Comparison of ENCODE assay signal across 1 cellular context in genomic region chr2:48420512-48421197, GRCh38.
TF ChIP-seq lines count a peak whose summit lies in the region.

No MANE protein-coding gene starts in this region.

TF ChIP-seq in HepG2, 621 proteins besides CTCF, POLR2A, EP300 and RAD21 (continued from another document and continues in another):
- TF ChIP-seq ZBTB20 (CRISPR knock-in tag; IDR thresholded peaks at IDR 0.05; ENCODE audit: borderline replicate concordance, low read depth): no peak
- peak; percentile 54; the same call in 1 of the 2 replicates for TF ChIP-seq MIER3 (CRISPR knock-in tag; IDR thresholded peaks at IDR 0.05; ENCODE audit: borderline replicate concordance)
- peak; percentile 38; the same call in 1 of the 2 replicates for TF ChIP-seq GATAD1 (CRISPR knock-in tag; IDR thresholded peaks at IDR 0.05)
- TF ChIP-seq ZNF18 (CRISPR knock-in tag; IDR thresholded peaks at IDR 0.05; ENCODE audit: insufficient replicate concordance): no peak
- no peak for TF ChIP-seq SOX6 (IDR thresholded peaks at IDR 0.05)
- peak; percentile 65 for TF ChIP-seq SOX6 (CRISPR knock-in tag; IDR thresholded peaks at IDR 0.05)
- TF ChIP-seq ELF3 (CRISPR knock-in tag; IDR thresholded peaks at IDR 0.05): peak; percentile 84
- 0 out of 2 replicates have a peak, but pooled peaks have one; percentile 25 for TF ChIP-seq ZNF24 (IDR thresholded peaks at IDR 0.05)
- TF ChIP-seq IKZF4 (CRISPR knock-in tag; IDR thresholded peaks at IDR 0.05; ENCODE audit: borderline replicate concordance, low read depth, not compliant biosample characterization): no peak
- no peak for TF ChIP-seq SP2 (CRISPR knock-in tag; IDR thresholded peaks at IDR 0.05)
- peak; percentile 67; the same call in 1 of the 2 replicates for TF ChIP-seq ZNF124 (CRISPR knock-in tag; IDR thresholded peaks at IDR 0.05)
- TF ChIP-seq MIER2 (CRISPR knock-in tag; IDR thresholded peaks at IDR 0.05): peak; percentile 72; the same call in 1 of the 2 replicates
- TF ChIP-seq NRL (CRISPR knock-in tag; IDR thresholded peaks at IDR 0.05; ENCODE audit: borderline replicate concordance): no peak
- no peak for TF ChIP-seq HNRNPL (IDR thresholded peaks at IDR 0.05; ENCODE audit: low read depth, low read length)
- no peak for TF ChIP-seq NFE2 (CRISPR knock-in tag; IDR thresholded peaks at IDR 0.05)
- TF ChIP-seq TARDBP (CRISPR knock-in tag; IDR thresholded peaks at IDR 0.05): 0 out of 2 replicates have a peak, but pooled peaks have one; percentile 53
- TF ChIP-seq HDAC1 (CRISPR knock-in tag; IDR thresholded peaks at IDR 0.05): peak; percentile 48; the same call in 1 of the 2 replicates
- 0 out of 2 replicates have a peak, but pooled peaks have one; percentile 59 for TF ChIP-seq ZNF556 (CRISPR knock-in tag; IDR thresholded peaks at IDR 0.05; ENCODE audit: borderline replicate concordance)
- 0 out of 2 replicates have a peak, but pooled peaks have one; percentile 28 for TF ChIP-seq BCL6 (CRISPR knock-in tag; IDR thresholded peaks at IDR 0.05)
- TF ChIP-seq NONO (IDR thresholded peaks at IDR 0.05): no peak
- peak; percentile 46; the same call in 1 of the 2 replicates for TF ChIP-seq NONO (CRISPR knock-in tag; conservative IDR thresholded peaks at IDR 0.05)
- no peak for TF ChIP-seq GABPA (IDR thresholded peaks at IDR 0.05; ENCODE audit: low read depth, low read length)
- TF ChIP-seq GABPA (CRISPR knock-in tag; IDR thresholded peaks at IDR 0.05; ENCODE audit: low read depth): 0 out of 2 replicates have a peak, but pooled peaks have one; percentile 33
- peak; percentile 72; the same call in 1 of the 2 replicates for TF ChIP-seq TSC22D2 (CRISPR knock-in tag; IDR thresholded peaks at IDR 0.05; ENCODE audit: borderline replicate concordance)
- TF ChIP-seq SMAD1 (CRISPR knock-in tag; IDR thresholded peaks at IDR 0.05; ENCODE audit: borderline replicate concordance, low read depth): peak; percentile 93; the same call in 1 of the 2 replicates
- peak; percentile 49; the same call in 1 of the 2 replicates for TF ChIP-seq ZBTB38 (CRISPR knock-in tag; IDR thresholded peaks at IDR 0.05)
- peak; percentile 72; the same call in 1 of the 2 replicates for TF ChIP-seq RCOR2 (CRISPR knock-in tag; IDR thresholded peaks at IDR 0.05)
- peak; percentile 83; the same call in 1 of the 2 replicates for TF ChIP-seq SMAD3 (CRISPR knock-in tag; IDR thresholded peaks at IDR 0.05)
- 0 out of 2 replicates have a peak, but pooled peaks have one; percentile 39 for TF ChIP-seq SNAPC2 (CRISPR knock-in tag; IDR thresholded peaks at IDR 0.05)
- TF ChIP-seq ZNF616 (CRISPR knock-in tag; IDR thresholded peaks at IDR 0.05; ENCODE audit: low read depth): 0 out of 2 replicates have a peak, but pooled peaks have one; percentile 27
- 0 out of 2 replicates have a peak, but pooled peaks have one; percentile 31 for TF ChIP-seq NFKBIZ (CRISPR knock-in tag; IDR thresholded peaks at IDR 0.05)
- TF ChIP-seq, protein P1, sequence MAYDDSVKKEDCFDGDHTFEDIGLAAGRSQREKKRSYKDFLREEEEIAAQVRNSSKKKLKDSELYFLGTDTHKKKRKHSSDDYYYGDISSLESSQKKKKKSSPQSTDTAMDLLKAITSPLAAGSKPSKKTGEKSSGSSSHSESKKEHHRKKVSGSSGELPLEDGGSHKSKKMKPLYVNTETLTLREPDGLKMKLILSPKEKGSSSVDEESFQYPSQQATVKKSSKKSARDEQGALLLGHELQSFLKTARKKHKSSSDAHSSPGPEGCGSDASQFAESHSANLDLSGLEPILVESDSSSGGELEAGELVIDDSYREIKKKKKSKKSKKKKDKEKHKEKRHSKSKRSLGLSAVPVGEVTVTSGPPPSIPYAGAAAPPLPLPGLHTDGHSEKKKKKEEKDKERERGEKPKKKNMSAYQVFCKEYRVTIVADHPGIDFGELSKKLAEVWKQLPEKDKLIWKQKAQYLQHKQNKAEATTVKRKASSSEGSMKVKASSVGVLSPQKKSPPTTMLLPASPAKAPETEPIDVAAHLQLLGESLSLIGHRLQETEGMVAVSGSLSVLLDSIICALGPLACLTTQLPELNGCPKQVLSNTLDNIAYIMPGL (CRISPR knock-in tag; IDR thresholded peaks at IDR 0.05; ENCODE audit: borderline replicate concordance in 1 of 2, low read depth in 1 of 2): peak; percentile 89 to 93; a peak in 3 of 4 replicates
- TF ChIP-seq, protein P2, sequence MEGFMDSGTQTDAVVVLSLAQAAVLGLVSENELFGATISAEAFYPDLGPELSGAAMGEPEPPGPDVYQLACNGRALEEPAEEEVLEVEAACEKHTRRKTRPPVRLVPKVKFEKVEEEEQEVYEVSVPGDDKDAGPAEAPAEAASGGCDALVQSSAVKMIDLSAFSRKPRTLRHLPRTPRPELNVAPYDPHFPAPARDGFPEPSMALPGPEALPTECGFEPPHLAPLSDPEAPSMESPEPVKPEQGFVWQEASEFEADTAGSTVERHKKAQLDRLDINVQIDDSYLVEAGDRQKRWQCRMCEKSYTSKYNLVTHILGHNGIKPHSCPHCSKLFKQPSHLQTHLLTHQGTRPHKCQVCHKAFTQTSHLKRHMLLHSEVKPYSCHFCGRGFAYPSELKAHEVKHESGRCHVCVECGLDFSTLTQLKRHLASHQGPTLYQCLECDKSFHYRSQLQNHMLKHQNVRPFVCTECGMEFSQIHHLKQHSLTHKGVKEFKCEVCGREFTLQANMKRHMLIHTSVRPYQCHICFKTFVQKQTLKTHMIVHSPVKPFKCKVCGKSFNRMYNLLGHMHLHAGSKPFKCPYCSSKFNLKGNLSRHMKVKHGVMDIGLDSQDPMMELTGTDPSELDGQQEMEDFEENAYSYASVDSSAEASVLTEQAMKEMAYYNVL (CRISPR knock-in tag; IDR thresholded peaks at IDR 0.05; ENCODE audit: borderline replicate concordance): no peak; the same call in 1 of the 2 replicates
- TF ChIP-seq SOX5 (CRISPR knock-in tag; IDR thresholded peaks at IDR 0.05; ENCODE audit: borderline replicate concordance): peak; percentile 65; the same call in 1 of the 2 replicates
- TF ChIP-seq BORCS8-MEF2B (CRISPR knock-in tag; IDR thresholded peaks at IDR 0.05): peak; percentile 89
- TF ChIP-seq KLF9 (CRISPR knock-in tag; IDR thresholded peaks at IDR 0.05; ENCODE audit: low read depth): 0 out of 2 replicates have a peak, but pooled peaks have one; percentile 58
- no peak for TF ChIP-seq ZNF318 (CRISPR knock-in tag; IDR thresholded peaks at IDR 0.05)
- peak; percentile 100 for TF ChIP-seq STAG1 (CRISPR knock-in tag; IDR thresholded peaks at IDR 0.05)
- TF ChIP-seq, protein P3, sequence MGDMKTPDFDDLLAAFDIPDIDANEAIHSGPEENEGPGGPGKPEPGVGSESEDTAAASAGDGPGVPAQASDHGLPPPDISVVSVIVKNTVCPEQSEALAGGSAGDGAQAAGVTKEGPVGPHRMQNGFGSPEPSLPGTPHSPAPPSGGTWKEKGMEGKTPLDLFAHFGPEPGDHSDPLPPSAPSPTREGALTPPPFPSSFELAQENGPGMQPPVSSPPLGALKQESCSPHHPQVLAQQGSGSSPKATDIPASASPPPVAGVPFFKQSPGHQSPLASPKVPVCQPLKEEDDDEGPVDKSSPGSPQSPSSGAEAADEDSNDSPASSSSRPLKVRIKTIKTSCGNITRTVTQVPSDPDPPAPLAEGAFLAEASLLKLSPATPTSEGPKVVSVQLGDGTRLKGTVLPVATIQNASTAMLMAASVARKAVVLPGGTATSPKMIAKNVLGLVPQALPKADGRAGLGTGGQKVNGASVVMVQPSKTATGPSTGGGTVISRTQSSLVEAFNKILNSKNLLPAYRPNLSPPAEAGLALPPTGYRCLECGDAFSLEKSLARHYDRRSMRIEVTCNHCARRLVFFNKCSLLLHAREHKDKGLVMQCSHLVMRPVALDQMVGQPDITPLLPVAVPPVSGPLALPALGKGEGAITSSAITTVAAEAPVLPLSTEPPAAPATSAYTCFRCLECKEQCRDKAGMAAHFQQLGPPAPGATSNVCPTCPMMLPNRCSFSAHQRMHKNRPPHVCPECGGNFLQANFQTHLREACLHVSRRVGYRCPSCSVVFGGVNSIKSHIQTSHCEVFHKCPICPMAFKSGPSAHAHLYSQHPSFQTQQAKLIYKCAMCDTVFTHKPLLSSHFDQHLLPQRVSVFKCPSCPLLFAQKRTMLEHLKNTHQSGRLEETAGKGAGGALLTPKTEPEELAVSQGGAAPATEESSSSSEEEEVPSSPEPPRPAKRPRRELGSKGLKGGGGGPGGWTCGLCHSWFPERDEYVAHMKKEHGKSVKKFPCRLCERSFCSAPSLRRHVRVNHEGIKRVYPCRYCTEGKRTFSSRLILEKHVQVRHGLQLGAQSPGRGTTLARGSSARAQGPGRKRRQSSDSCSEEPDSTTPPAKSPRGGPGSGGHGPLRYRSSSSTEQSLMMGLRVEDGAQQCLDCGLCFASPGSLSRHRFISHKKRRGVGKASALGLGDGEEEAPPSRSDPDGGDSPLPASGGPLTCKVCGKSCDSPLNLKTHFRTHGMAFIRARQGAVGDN (CRISPR knock-in tag; IDR thresholded peaks at IDR 0.05): peak; percentile 47
